ENCODE assay signal across 8 cellular contexts in genomic region chr17:43900858-43901754, GRCh38. TPM values are rescaled to one million over a fixed set of nuclear protein-coding genes. Genes with fewer than 3 reads are reported as not detected.
DNase-seq lines count a peak whose midpoint lies in the region; ATAC-seq and TF ChIP-seq lines count a peak whose summit lies in the region.

No MANE protein-coding gene starts in this region.

- TF ChIP-seq EP300 in SK-N-SH (IDR thresholded peaks at IDR 0.05; ENCODE audit: borderline replicate concordance in 1 of 2, low read depth in 1 of 2, low read length in 1 of 2) = no peak

- no peak for TF ChIP-seq CTCF in SK-N-SH (IDR thresholded peaks at IDR 0.05)

- no peaks in the 10 kb centered on the region for H3K36me3 ChIP-seq in SK-N-SH (replicated peaks in 1 of 2; ENCODE audit: control insufficient read depth in 1 of 2, insufficient read depth in 2 of 2, low read length in 1 of 2)
- peaks cover 3% of the 10 kb centered on the region for H3K36me3 ChIP-seq in iPS-15b (ENCODE audit: control insufficient read depth, insufficient read depth, low read length)

- POLR2A ChIA-PET in SK-N-SH (lab: Yijun Ruan, JAX) = no interaction called here

- peaks cover 26% of the 10 kb centered on the region for H3K4me1 Mint-ChIP-seq in stimulated activated naive CD8-positive, alpha-beta T cell treated with anti-CD3 and anti-CD28 coated beads, Interleukin-15, amount 100 ng/mL, for 72 hours

- H3K27me3 Mint-ChIP-seq in stimulated activated naive CD8-positive, alpha-beta T cell treated with anti-CD3 and anti-CD28 coated beads, Interleukin-15, amount 100 ng/mL, for 72 hours = peaks cover 14% of the 10 kb centered on the region

- no peaks in the 10 kb centered on the region for H3K9me3 ChIP-seq in SK-N-SH
- H3K9me3 ChIP-seq in iPS-15b (ENCODE audit: control insufficient read depth, insufficient read depth, low read length) = no peaks in the 10 kb centered on the region

- H3K79me2 ChIP-seq in SK-N-SH (ENCODE audit: insufficient read depth) = no peaks in the 10 kb centered on the region

- CTCF ChIA-PET in SK-N-SH (lab: Yijun Ruan, JAX) = interaction anchor here (1.9 to 23.5 kb wide), 5 partner anchors 8 to 140 kb away, joined by 5 to 344 read pairs (median 17); partner anchors contain the start of genes CD300LG and MPP2

- no peaks in the 10 kb centered on the region for H3F3A ChIP-seq in SK-N-SH (replicated peaks; ENCODE audit: insufficient read depth)

- no peaks in the 10 kb centered on the region for H4K20me1 ChIP-seq in SK-N-SH (ENCODE audit: insufficient read depth)

- H3K9ac ChIP-seq in SK-N-SH (no peak overlapping the region), iPS-15b (ENCODE audit: low read depth, low read length) (no peak overlapping the region)

- peak overlapping the region; percentile 56 to 66 for H3K4me3 ChIP-seq in SK-N-SH (ENCODE audit: low read depth in 2 of 2, low read length in 1 of 2)
- peak overlapping the region; percentile 66 for H3K4me3 ChIP-seq in iPS-15b (ENCODE audit: low read depth, low read length)

- ATAC-seq in SK-N-SH treated with all-trans-retinoic acid at 6 μM for 48 hours = no peak; the same call in 2 of the 3 replicates
- ATAC-seq in stimulated activated naive CD8-positive, alpha-beta T cell treated with anti-CD3 and anti-CD28 coated beads, Interleukin-15, amount 100 ng/mL, for 72 hours = peak; percentile 43

- peak; percentile 28 for DNase-seq in SK-N-SH
- peak; percentile 43 for DNase-seq in UCSD-AML1 (lab: John Stamatoyannopoulos, UW; ENCODE audit: unreplicated experiment)
- DNase-seq in stimulated activated naive CD8-positive, alpha-beta T cell treated with anti-CD3 and anti-CD28 coated beads, Interleukin-15, amount 100 ng/mL, for 72 hours = no peak
- no peak for DNase-seq in hepatic stellate cell (ENCODE audit: low spot score)
- no peak for DNase-seq in CD1c-positive myeloid dendritic cell (ENCODE audit: extremely low spot score)
- no peak for DNase-seq in AG08395 (ENCODE audit: low spot score)

- no peaks in the 10 kb centered on the region for H3K9me2 ChIP-seq in SK-N-SH

- H3K4me1 ChIP-seq in SK-N-SH (ENCODE audit: control insufficient read depth in 1 of 2, insufficient read depth in 2 of 2, low read depth in 1 of 2, low read length in 1 of 2) (peaks cover 7 to 28% of the 10 kb centered on the region in 2 experiments; a peak in 3 of 4 replicates), iPS-15b (ENCODE audit: control insufficient read depth, insufficient read depth, low read length) (peaks cover 24% of the 10 kb centered on the region)

- 39% methylated on average over 12 of the region's 13 CpGs for WGBS in SK-N-SH (ENCODE audit: low lambda C conversion rate)

- no peaks in the 10 kb centered on the region for H3K9me3 Mint-ChIP-seq in stimulated activated naive CD8-positive, alpha-beta T cell treated with anti-CD3 and anti-CD28 coated beads, Interleukin-15, amount 100 ng/mL, for 72 hours

- no peak overlapping the region for H3K27ac ChIP-seq in SK-N-SH (ENCODE audit: low read depth in 2 of 2, low read length in 1 of 2)

- no peak for TF ChIP-seq RAD21 in SK-N-SH (IDR thresholded peaks at IDR 0.05; ENCODE audit: low read length)

- H3K4me3 Mint-ChIP-seq in stimulated activated naive CD8-positive, alpha-beta T cell treated with anti-CD3 and anti-CD28 coated beads, Interleukin-15, amount 100 ng/mL, for 72 hours = peak overlapping the region; percentile 82 to 84

- peak overlapping the region in 1 of 2 donors; percentile 45 for H3K27ac Mint-ChIP-seq in stimulated activated naive CD8-positive, alpha-beta T cell treated with anti-CD3 and anti-CD28 coated beads, Interleukin-15, amount 100 ng/mL, for 72 hours

- H3K27me3 ChIP-seq in SK-N-SH (ENCODE audit: insufficient read depth) = no peaks in the 10 kb centered on the region
- H3K27me3 ChIP-seq in iPS-15b (ENCODE audit: control insufficient read depth, insufficient read depth, low read length) = peaks cover 37% of the 10 kb centered on the region

- peak overlapping the region; percentile 91 for H3K4me2 ChIP-seq in SK-N-SH

- H2AFZ ChIP-seq in SK-N-SH (ENCODE audit: low read depth) = peak overlapping the region; percentile 78; the same call in 1 of the 2 replicates

TF ChIP-seq in SK-N-SH, 30 proteins besides CTCF, POLR2A, EP300 and RAD21:
- TF ChIP-seq RFX5 (IDR thresholded peaks at IDR 0.05; ENCODE audit: low read length) (no peak), FOSL2 (IDR thresholded peaks at IDR 0.05; ENCODE audit: borderline replicate concordance, low read depth) (no peak), NRF1 (IDR thresholded peaks at IDR 0.05; ENCODE audit: low read depth, low read length) (no peak), ELF1 (IDR thresholded peaks at IDR 0.05) (no peak)

TF ChIP-seq in SK-N-SH treated with all-trans-retinoic acid at 6 μM for 48 hours, 23 proteins besides CTCF, POLR2A, EP300 and RAD21 (continues in another document):
- TF ChIP-seq ARNTL (CRISPR knock-in tag; IDR thresholded peaks at IDR 0.05; ENCODE audit: borderline replicate concordance, low read depth) (no peak), ZFP30 (CRISPR knock-in tag; IDR thresholded peaks at IDR 0.05) (no peak), ISL1 (CRISPR knock-in tag; IDR thresholded peaks at IDR 0.05) (no peak), BACH2 (CRISPR knock-in tag; IDR thresholded peaks at IDR 0.05; ENCODE audit: borderline replicate concordance) (no peak), TSHZ2 (CRISPR knock-in tag; IDR thresholded peaks at IDR 0.05) (no peak), TCF4 (CRISPR knock-in tag; IDR thresholded peaks at IDR 0.05; ENCODE audit: borderline replicate concordance) (no peak), ZNF70 (CRISPR knock-in tag; IDR thresholded peaks at IDR 0.05) (no peak), POU6F1 (CRISPR knock-in tag; IDR thresholded peaks at IDR 0.05; ENCODE audit: borderline replicate concordance, low read depth) (no peak), ZNF8 (CRISPR knock-in tag; IDR thresholded peaks at IDR 0.05) (no peak), ZFP3 (CRISPR knock-in tag; IDR thresholded peaks at IDR 0.05) (no peak)
- TF ChIP-seq, protein P1, sequence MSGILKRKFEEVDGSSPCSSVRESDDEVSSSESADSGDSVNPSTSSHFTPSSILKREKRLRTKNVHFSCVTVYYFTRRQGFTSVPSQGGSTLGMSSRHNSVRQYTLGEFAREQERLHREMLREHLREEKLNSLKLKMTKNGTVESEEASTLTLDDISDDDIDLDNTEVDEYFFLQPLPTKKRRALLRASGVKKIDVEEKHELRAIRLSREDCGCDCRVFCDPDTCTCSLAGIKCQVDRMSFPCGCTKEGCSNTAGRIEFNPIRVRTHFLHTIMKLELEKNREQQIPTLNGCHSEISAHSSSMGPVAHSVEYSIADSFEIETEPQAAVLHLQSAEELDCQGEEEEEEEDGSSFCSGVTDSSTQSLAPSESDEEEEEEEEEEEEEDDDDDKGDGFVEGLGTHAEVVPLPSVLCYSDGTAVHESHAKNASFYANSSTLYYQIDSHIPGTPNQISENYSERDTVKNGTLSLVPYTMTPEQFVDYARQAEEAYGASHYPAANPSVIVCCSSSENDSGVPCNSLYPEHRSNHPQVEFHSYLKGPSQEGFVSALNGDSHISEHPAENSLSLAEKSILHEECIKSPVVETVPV (CRISPR knock-in tag; IDR thresholded peaks at IDR 0.05) = no peak

RNA-seq across cellular contexts. Expression of gene MPP2, which starts 6.2 kb away (rescaled TPM):
- 8.1 and 8.3 TPM in 2 replicates for polyA plus RNA-seq in SK-N-SH (2012; rRNA removed)
- polyA plus RNA-seq in SK-N-SH (2012; cell fraction: cytosol; rRNA removed) = 3.6 and 5.5 TPM in 2 replicates
- polyA plus RNA-seq in SK-N-SH (2012; cell fraction: nucleus; rRNA removed) = 10.2 and 13.4 TPM in 2 replicates

RNA-seq across cellular contexts. Expression of gene PPY, which starts 41.2 kb away (rescaled TPM):
- not detected in 2 replicates for polyA plus RNA-seq in SK-N-SH (2012; rRNA removed)
- polyA plus RNA-seq in SK-N-SH (2012; cell fraction: cytosol; rRNA removed) = not detected in 2 replicates
- polyA plus RNA-seq in SK-N-SH (2012; cell fraction: nucleus; rRNA removed) = not detected in 2 replicates

RNA-seq across cellular contexts. Expression of gene PYY, which starts 52.6 kb away (rescaled TPM):
- polyA plus RNA-seq in SK-N-SH (2012; rRNA removed) = 0.10 and 0.21 TPM in 2 replicates
- 0.08 and 0.14 TPM in 2 replicates for polyA plus RNA-seq in SK-N-SH (2012; cell fraction: cytosol; rRNA removed)
- polyA plus RNA-seq in SK-N-SH (2012; cell fraction: nucleus; rRNA removed) = 0.33 and 0.36 TPM in 2 replicates

RNA-seq across cellular contexts. Expression of gene CD300LG, which starts 54.1 kb away (rescaled TPM):
- not detected in 2 replicates for polyA plus RNA-seq in SK-N-SH (2012; rRNA removed)
- not detected in 2 replicates for polyA plus RNA-seq in SK-N-SH (2012; cell fraction: cytosol; rRNA removed)
- polyA plus RNA-seq in SK-N-SH (2012; cell fraction: nucleus; rRNA removed) = not detected in 2 replicates

Comparison
In these comparisons a context has a peak if more than half of its experiments do, and no peak if none do; other contexts are left out.
1. DNase-seq: peak in SK-N-SH (single experiment) and UCSD-AML1 (single experiment); none in stimulated activated naive CD8-positive, alpha-beta T cell treated with anti-CD3 and anti-CD28 coated beads, Interleukin-15, amount 100 ng/mL, for 72 hours (0 of 2), hepatic stellate cell (single experiment), CD1c-positive myeloid dendritic cell (single experiment) and AG08395 (single experiment).